14 cellular contexts compared by ENCODE assay signal in the genomic region with DNA sequence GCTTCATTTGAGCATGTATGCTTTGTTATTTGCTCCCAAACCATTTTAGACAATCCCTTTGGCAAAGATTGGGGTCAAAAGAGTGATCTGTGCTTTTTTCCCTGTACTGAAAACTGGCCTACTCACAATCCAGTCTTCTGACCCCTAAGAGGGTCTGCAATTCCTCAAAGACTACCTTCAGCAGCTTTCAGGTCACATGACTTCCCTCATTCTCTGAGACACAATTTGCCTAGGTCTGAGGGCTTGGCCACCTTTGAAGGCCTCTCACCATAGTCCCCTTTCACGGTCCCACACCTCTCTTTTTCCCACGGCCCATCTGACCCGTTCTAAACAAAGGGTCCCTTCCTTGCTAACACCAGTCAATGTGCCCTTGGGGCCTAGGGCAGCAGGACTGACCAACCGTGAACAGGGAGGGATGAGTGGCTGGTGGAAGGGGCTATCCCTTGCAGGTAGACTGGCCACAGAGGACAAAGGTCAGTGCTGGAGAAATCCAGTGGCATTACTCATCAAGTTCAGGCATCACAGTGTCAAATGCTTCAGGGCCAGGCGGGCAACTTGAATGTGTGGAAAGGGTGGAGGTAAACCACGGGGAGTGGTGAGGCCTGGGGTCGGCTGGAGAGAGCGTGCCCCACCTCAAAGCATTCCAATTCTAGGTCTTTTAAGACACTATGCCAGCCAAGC. TPM values are rescaled to one million over a fixed set of nuclear protein-coding genes. Genes with fewer than 3 reads are reported as not detected.
A peak's percentile ranks its signal among the peaks of the same experiment; 100 is the strongest.
DNase-seq lines count a peak whose midpoint lies in the region; ATAC-seq and TF ChIP-seq lines count a peak whose summit lies in the region.
"Had no signal": no experiment of that assay in that cellular context is flagged by ENCODE, and none has a peak within 500 bp of the region (broad histone marks: within the 10 kb centered on the region; RNA-seq: fewer than 3 reads in every experiment).

No MANE protein-coding gene starts in this region.

- H3K9me2 ChIP-seq in Loucy (replicated peaks; ENCODE audit: low read depth, low read length): no peaks in the 10 kb centered on the region

- DNase-seq in DMS53 (lab: John Stamatoyannopoulos, UW) (peak; percentile 67), epithelial cell of proximal tubule (ENCODE audit: low read depth) (peak; percentile 89), neural crest cell (ENCODE audit: low read depth, low spot score) (no peak)
- DNase-seq in activated CD8-positive, alpha-beta memory T cell treated with anti-CD3 and anti-CD28 coated beads, Interleukin-2, amount 50 U/mL, for 48 hours: no peak
- no peak for DNase-seq in stimulated activated CD4-positive, alpha-beta T cell treated with anti-CD3 and anti-CD28 coated beads, Interleukin-2, amount 100 ng/mL, for 24 hours
- DNase-seq: activated CD4-positive, alpha-beta T cell treated with anti-CD3 and anti-CD28 coated beads for 1 hour; activated T-cell treated with anti-CD3 and anti-CD28 coated beads, Interleukin-2, amount 50 U/mL, for 48 hours; BE2C; naive thymus-derived CD4-positive, alpha-beta T cell; NCI-H1105; NCI-H526 treated with DMSO at 0.1 percent for 48 hours had no signal

- H3K27me3 Mint-ChIP-seq in neural crest cell (ENCODE audit: low read depth): no peaks in the 10 kb centered on the region
- H3K27me3 Mint-ChIP-seq: naive thymus-derived CD4-positive, alpha-beta T cell had no signal

- H3F3A ChIP-seq in Loucy (ENCODE audit: low read depth): peaks cover 4% of the 10 kb centered on the region; the same call in 1 of the 2 replicates

- H3K9me3 ChIP-seq in Loucy (ENCODE audit: insufficient read depth, low read depth, low read length): no peaks in the 10 kb centered on the region
- H3K9me3 ChIP-seq: BE2C had no signal

- H3K27me3 ChIP-seq in Loucy (ENCODE audit: insufficient read depth, low read length, poor library complexity, severe bottlenecking): no peaks in the 10 kb centered on the region
- H3K27me3 ChIP-seq: BE2C had no signal

- H3K4me1 ChIP-seq in Loucy (ENCODE audit: insufficient read depth, low read length, poor library complexity, severe bottlenecking): peaks cover 34% of the 10 kb centered on the region

- H3K36me3 ChIP-seq in Loucy (ENCODE audit: insufficient read depth, low read length): no peaks in the 10 kb centered on the region
- H3K36me3 ChIP-seq: BE2C had no signal

- H3K4me1 Mint-ChIP-seq in neural crest cell: peaks cover 28% of the 10 kb centered on the region

- no peak overlapping the region for H3K4me3 Mint-ChIP-seq in neural crest cell
- H3K4me3 Mint-ChIP-seq: naive thymus-derived CD4-positive, alpha-beta T cell had no signal

- no peaks in the 10 kb centered on the region for H3K79me2 ChIP-seq in Loucy (ENCODE audit: insufficient read depth, low read length)

- no peaks in the 10 kb centered on the region for H4K20me1 ChIP-seq in Loucy (ENCODE audit: insufficient read depth, low read length, poor library complexity, severe bottlenecking)

- no peaks in the 10 kb centered on the region for H3K36me3 Mint-ChIP-seq in neural crest cell (ENCODE audit: low read depth)
- H3K36me3 Mint-ChIP-seq: naive thymus-derived CD4-positive, alpha-beta T cell had no signal

- H3K9me3 Mint-ChIP-seq in neural crest cell: no peaks in the 10 kb centered on the region

- 0 out of 2 replicates have a peak overlapping the region, but pooled peaks have one; percentile 25 for H2AFZ ChIP-seq in Loucy (ENCODE audit: low read length)

- H3K9ac ChIP-seq in Loucy (ENCODE audit: low read depth, low read length, poor library complexity, severe bottlenecking): peak overlapping the region; percentile 55

- TF ChIP-seq CTCF in Loucy (conservative IDR thresholded peaks at IDR 0.05; ENCODE audit: low read length) (no peak), epithelial cell of proximal tubule (conservative IDR thresholded peaks at IDR 0.05; ENCODE audit: low read depth, low read length) (no peak), neural crest cell (conservative IDR thresholded peaks at IDR 0.05) (no peak)

- peak overlapping the region; percentile 64 for H3K4me2 ChIP-seq in Loucy (ENCODE audit: low read depth, low read length, poor library complexity, severe bottlenecking)

- H3K27ac Mint-ChIP-seq in neural crest cell (ENCODE audit: unreplicated experiment): peak overlapping the region; percentile 31
- H3K27ac Mint-ChIP-seq: naive thymus-derived CD4-positive, alpha-beta T cell had no signal

- ATAC-seq in HG03095 (IDR thresholded peaks at IDR 0.05; ENCODE audit: unreplicated experiment): no peak
- ATAC-seq in GM19395 (IDR thresholded peaks at IDR 0.05; ENCODE audit: unreplicated experiment): no peak
- ATAC-seq: naive thymus-derived CD4-positive, alpha-beta T cell had no signal

- H3K4me3 ChIP-seq in Loucy (ENCODE audit: low read length, poor library complexity, severe bottlenecking) (no peak overlapping the region), epithelial cell of proximal tubule (ENCODE audit: low read depth, low read length) (no peak overlapping the region)

RNA-seq across cellular contexts. Expression of a gene that starts 10.8 kb away (rescaled TPM):
- total RNA-seq in epithelial cell of proximal tubule (not detected in 2 replicates), neural crest cell (1.5 and 1.8 TPM in 2 replicates)
- total RNA-seq: naive thymus-derived CD4-positive, alpha-beta T cell had no signal

RNA-seq across cellular contexts. Expression of a gene that starts 11.8 kb away (rescaled TPM):
- total RNA-seq in epithelial cell of proximal tubule (not detected in 2 replicates), neural crest cell (not detected in 2 replicates)
- total RNA-seq: naive thymus-derived CD4-positive, alpha-beta T cell had no signal

RNA-seq across cellular contexts. Expression of a gene that starts 19.5 kb away (rescaled TPM):
- total RNA-seq in epithelial cell of proximal tubule: not detected in 2 replicates
- total RNA-seq in neural crest cell: not detected in 2 replicates
- total RNA-seq: naive thymus-derived CD4-positive, alpha-beta T cell had no signal

RNA-seq across cellular contexts. Expression of a gene that starts 27.6 kb away (rescaled TPM):
- total RNA-seq in epithelial cell of proximal tubule (22.1 and 27.1 TPM in 2 replicates), neural crest cell (18.8 and 20.5 TPM in 2 replicates)

RNA-seq across cellular contexts. Expression of a gene that starts 58.0 kb away (rescaled TPM):
- total RNA-seq in epithelial cell of proximal tubule (0.07 and 0.23 TPM in 2 replicates), neural crest cell (3.6 and 4.5 TPM in 2 replicates)

Comparison
In these comparisons a context has a peak if more than half of its experiments do, and no peak if none do; other contexts are left out.
1. DNase-seq: peak in DMS53 (single experiment) and epithelial cell of proximal tubule (single experiment); none in neural crest cell (single experiment), activated CD8-positive, alpha-beta memory T cell treated with anti-CD3 and anti-CD28 coated beads, Interleukin-2, amount 50 U/mL, for 48 hours (single experiment) and stimulated activated CD4-positive, alpha-beta T cell treated with anti-CD3 and anti-CD28 coated beads, Interleukin-2, amount 100 ng/mL, for 24 hours (0 of 2).